In genomic region chr13:36924001-36924400, GRCh38 we compare ENCODE assay signal across 29 cellular contexts. TPM values are rescaled to one million over a fixed set of nuclear protein-coding genes. Genes with fewer than 3 reads are reported as not detected.
"Had no signal": no experiment of that assay in that cellular context is flagged by ENCODE, and none has a peak within 500 bp of the region (broad histone marks: within the 10 kb centered on the region; RNA-seq: fewer than 3 reads in every experiment).

No MANE protein-coding gene starts in this region.

- H3K36me3 ChIP-seq: neural progenitor cell, ovary, spleen, stomach, thoracic aorta, thyroid gland, tibial nerve, upper lobe of right lung, uterus had no signal

- H3K36me3 Mint-ChIP-seq: naive thymus-derived CD4-positive, alpha-beta T cell; natural killer cell; neural progenitor cell; type B pancreatic cell had no signal

- H3K4me3 Mint-ChIP-seq: naive thymus-derived CD4-positive, alpha-beta T cell; natural killer cell; nephron; neural progenitor cell; stimulated activated naive CD8-positive, alpha-beta T cell treated with anti-CD3 and anti-CD28 coated beads, Interleukin-15, Interleukin-2, amounts not matched to agents 100 ng/mL and 50 ng/mL, for 24 hours; type B pancreatic cell had no signal

- H2AFZ ChIP-seq: neural progenitor cell, parathyroid adenoma had no signal

- H3K9me3 Mint-ChIP-seq: natural killer cell; nephron; neural progenitor cell; stimulated activated naive CD8-positive, alpha-beta T cell treated with anti-CD3 and anti-CD28 coated beads, Interleukin-15, Interleukin-2, amounts not matched to agents 100 ng/mL and 50 ng/mL, for 24 hours; type B pancreatic cell had no signal

- H3K9me3 ChIP-seq: ovary, psoas muscle, spleen, stomach, thoracic aorta, thyroid gland, tibial nerve, upper lobe of right lung, uterus had no signal

- ATAC-seq: naive thymus-derived CD4-positive, alpha-beta T cell; natural killer cell; psoas muscle; right cardiac atrium; sciatic nerve; upper lobe of right lung had no signal

- H3K27ac Mint-ChIP-seq: naive thymus-derived CD4-positive, alpha-beta T cell; natural killer cell; nephron; neural progenitor cell; progenitor cell of endocrine pancreas; stimulated activated naive CD8-positive, alpha-beta T cell treated with anti-CD3 and anti-CD28 coated beads, Interleukin-15, Interleukin-2, amounts not matched to agents 100 ng/mL and 50 ng/mL, for 24 hours; type B pancreatic cell had no signal

- H3K79me2 ChIP-seq: parathyroid adenoma had no signal

- H3K4me1 Mint-ChIP-seq: natural killer cell had no signal

- H3K4me2 ChIP-seq: neural progenitor cell, smooth muscle cell had no signal

- H3K4me1 ChIP-seq: parathyroid adenoma, psoas muscle, upper lobe of right lung, uterus had no signal

- H3K27ac ChIP-seq: neural progenitor cell, ovary, parathyroid adenoma, psoas muscle, skin epidermis, spleen, stomach, thoracic aorta, thyroid gland, tibial nerve, upper lobe of right lung, uterus had no signal

- DNase-seq: naive thymus-derived CD4-positive, alpha-beta T cell; natural killer cell; occipital lobe; ovary; posterior cingulate gyrus; psoas muscle; right cardiac atrium; spleen; stimulated activated CD4-positive, alpha-beta T cell treated with anti-CD3 and anti-CD28 coated beads, Interleukin-12 subunit alpha, Interleukin-12 subunit beta, amount 100 ng/mL, for 4 hours; stimulated activated CD4-positive, alpha-beta T cell treated with anti-CD3 and anti-CD28 coated beads, Interleukin-1b, Interleukin-23, amount 100 ng/mL, for 48 hours; stimulated activated CD4-positive, alpha-beta T cell treated with anti-CD3 and anti-CD28 coated beads, Interleukin-4, amount 100 ng/mL, for 1 hour; stimulated activated CD4-positive, alpha-beta T cell treated with anti-CD3 and anti-CD28 coated beads, Interleukin-4, amount 100 ng/mL, for 4 hours; stimulated activated CD8-positive, alpha-beta memory T cell treated with anti-CD3 and anti-CD28 coated beads, Interleukin-4, amount 100 ng/mL, for 48 hours; stimulated activated naive CD4-positive, alpha-beta T cell; stomach; thyroid gland; upper lobe of right lung; uterus had no signal

- H3K4me3 ChIP-seq: neural progenitor cell, ovary, psoas muscle, skin epidermis, smooth muscle cell, spleen, stomach, thoracic aorta, thyroid gland, tibial nerve, upper lobe of right lung, uterus had no signal

RNA-seq across cellular contexts. Expression of gene SMAD9, which starts 4.0 kb away (rescaled TPM):
- total RNA-seq: naive thymus-derived CD4-positive, alpha-beta T cell; natural killer cell had no signal
